31 cellular contexts compared by ENCODE assay signal in the genomic region with DNA sequence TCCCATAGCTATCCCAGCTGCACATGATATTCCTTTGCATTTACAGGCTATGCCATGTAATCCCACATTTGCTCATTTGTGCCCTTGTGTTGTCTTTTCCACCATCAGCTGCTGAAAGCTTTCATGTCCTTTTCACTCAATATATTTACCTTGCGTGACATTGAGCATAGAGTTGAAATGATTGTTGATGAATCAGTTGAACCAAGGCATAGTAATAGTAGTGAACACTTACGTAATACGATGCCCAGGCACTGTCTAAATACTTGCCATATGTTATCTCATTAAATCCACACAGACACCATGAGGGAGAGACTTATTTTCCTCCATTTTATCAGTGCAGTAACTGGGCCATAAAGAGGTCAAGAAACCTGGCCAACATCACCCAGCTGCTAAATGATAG. TPM values are rescaled to one million over a fixed set of nuclear protein-coding genes. Genes with fewer than 3 reads are reported as not detected.
DNase-seq lines count a peak whose midpoint lies in the region; ATAC-seq, FAIRE-seq and TF ChIP-seq lines count a peak whose summit lies in the region.
"Had no signal": no experiment of that assay in that cellular context is flagged by ENCODE, and none has a peak within 500 bp of the region (broad histone marks: within the 10 kb centered on the region; RNA-seq: fewer than 3 reads in every experiment).

No MANE protein-coding gene starts in this region.

- peaks cover 12% of the 10 kb centered on the region for H3K36me3 Mint-ChIP-seq in activated naive CD4-positive, alpha-beta T cell treated with anti-CD3 and anti-CD28 coated beads for 36 hours (ENCODE audit: low read depth)

- POLR2A ChIA-PET in HepG2 (lab: Yijun Ruan, JAX), result interaction anchor here (1.3 to 1.7 kb wide), 2 partner anchors 41 to 67 kb away, joined by 3 to 6 read pairs; partner anchors contain the start of gene CMTR1
- POLR2A ChIA-PET in PC-3 (lab: Charles Lee; ENCODE audit: unreplicated experiment), result no interaction called here

- TF ChIP-seq POLR2A in HepG2 (IDR thresholded peaks at IDR 0.05; ENCODE audit: insufficient read depth in 1 of 2, low read depth in 2 of 2, low read length in 2 of 2) (no peak), right lobe of liver (IDR thresholded peaks at IDR 0.05) (no peak), spleen (IDR thresholded peaks at IDR 0.05) (no peak)

- H3K27ac Mint-ChIP-seq in activated naive CD4-positive, alpha-beta T cell treated with anti-CD3 and anti-CD28 coated beads for 36 hours, result no peak overlapping the region
- H3K27ac Mint-ChIP-seq: activated B cell treated with CpG ODN at 0.5 μM for 24 hours; CD4-positive, alpha-beta T cell; effector memory CD8-positive, alpha-beta T cell; stimulated activated naive CD8-positive, alpha-beta T cell treated with anti-CD3 and anti-CD28 coated beads, Interleukin-15, Interleukin-2, amounts not matched to agents 100 ng/mL and 50 ng/mL, for 24 hours had no signal

- no peak for ATAC-seq in HepG2
- ATAC-seq in right lobe of liver, result no peak
- peak; percentile 37; the same call in 1 of the 2 replicates for ATAC-seq in PC-3
- ATAC-seq: effector memory CD8-positive, alpha-beta T cell; left lung; psoas muscle had no signal

- H3K4me1 ChIP-seq in HepG2 (ENCODE audit: insufficient read depth, low read length), result peaks cover 48% of the 10 kb centered on the region
- H3K4me1 ChIP-seq in right lobe of liver, result no peaks in the 10 kb centered on the region
- H3K4me1 ChIP-seq in PC-3 (ENCODE audit: insufficient read depth, low read length), result peaks cover 31% of the 10 kb centered on the region
- H3K4me1 ChIP-seq in effector memory CD4-positive, alpha-beta T cell (ENCODE audit: control insufficient read depth, insufficient read depth, low read length, poor library complexity, severe bottlenecking), result no peaks in the 10 kb centered on the region
- peaks cover 0 to 20% (median 7%) of the 10 kb centered on the region in 6 donors for H3K4me1 ChIP-seq in spleen
- H3K4me1 ChIP-seq in colonic mucosa, result no peaks in the 10 kb centered on the region

- CTCF ChIA-PET in HepG2 (lab: Yijun Ruan, JAX; ENCODE audit: low intra/inter-chr PET ratio, low total read pairs), result interaction anchor here (2.7 kb wide), 1 partner anchor 15 kb away, joined by 18 read pairs; no protein-coding TSS in a partner anchor
- CTCF ChIA-PET in PC-3 (lab: Charles Lee), result no interaction called here
- CTCF ChIA-PET in activated naive CD4-positive, alpha-beta T cell treated with anti-CD3 and anti-CD28 coated beads for 36 hours (lab: Charles Lee), result interaction anchor here (0.5 to 1.9 kb wide), 5 partner anchors 15 to 320 kb away, joined by 3 to 6 read pairs (median 5); no protein-coding TSS in a partner anchor

- FAIRE-seq in HepG2 (lab: Jason Lieb, UNC), result no peak
- FAIRE-seq: A204.1, colon had no signal

- no peak overlapping the region for H2AFZ ChIP-seq in HepG2 (ENCODE audit: low read length)
- no peak overlapping the region for H2AFZ ChIP-seq in PC-3 (ENCODE audit: low read length)

- H3K27me3 ChIP-seq in HepG2 (ENCODE audit: control insufficient read depth in 1 of 2, insufficient read depth in 2 of 2, low read length in 2 of 2), result no peaks in the 10 kb centered on the region
- H3K27me3 ChIP-seq in right lobe of liver, result no peaks in the 10 kb centered on the region
- H3K27me3 ChIP-seq in PC-3 (ENCODE audit: low read length), result no peaks in the 10 kb centered on the region
- H3K27me3 ChIP-seq in effector memory CD4-positive, alpha-beta T cell (replicated peaks; ENCODE audit: control insufficient read depth, insufficient read depth, low read length, poor library complexity, severe bottlenecking), result no peaks in the 10 kb centered on the region
- no peaks in the 10 kb centered on the region for H3K27me3 ChIP-seq in spleen (replicated peaks in 1 of 7)
- H3K27me3 ChIP-seq in colonic mucosa, result no peaks in the 10 kb centered on the region
- H3K27me3 ChIP-seq: breast epithelium, esophagus muscularis mucosa, left lung, SJCRH30 had no signal

- H4K20me1 ChIP-seq in HepG2 (ENCODE audit: insufficient read depth, low read length) (peaks cover 11% of the 10 kb centered on the region), PC-3 (ENCODE audit: low read length) (0 out of 2 replicates have a peak, but pooled peaks cover 6% of the 10 kb centered on the region)

- H3K9ac ChIP-seq in HepG2 (ENCODE audit: insufficient read depth, low read depth, low read length) (no peak overlapping the region), PC-3 (ENCODE audit: low read length) (no peak overlapping the region), colonic mucosa (ENCODE audit: low read depth in 2 of 2, low read length in 2 of 2) (no peak overlapping the region)

- 89% methylated on average over 3 of the region's 3 CpGs for WGBS in HepG2 (ENCODE audit: low lambda C conversion rate)
- 94% methylated on average over 3 of the region's 3 CpGs for WGBS in right lobe of liver (ENCODE audit: insufficient coverage, low coverage, low lambda C conversion rate, missing lambda C conversion rate)
- WGBS in spleen, 5 donors, result 78 to 99% (median 96%) methylated on average over 3 of the region's 3 CpGs

- peak; percentile 62 for DNase-seq in HepG2 (ENCODE audit: low spot score)
- DNase-seq in right lobe of liver, result no peak
- peak; percentile 32 for DNase-seq in PC-3
- DNase-seq in fibroblast of villous mesenchyme (ENCODE audit: low read depth), result peak; percentile 31
- no peak for DNase-seq in activated naive CD4-positive, alpha-beta T cell treated with anti-CD3 and anti-CD28 coated beads for 36 hours
- no peak for DNase-seq in effector memory CD4-positive, alpha-beta T cell
- DNase-seq in spleen, result no peak
- no peak for DNase-seq in colonic mucosa
- DNase-seq: activated B cell treated with CpG ODN at 0.5 μM for 24 hours; activated CD4-positive, alpha-beta T cell treated with anti-CD3 and anti-CD28 coated beads, Interleukin-2, amount 50 U/mL, for 4 hours; activated naive CD4-positive, alpha-beta T cell treated with Interleukin-2 at 50 U/mL for 16 hours; AML-193; amniotic stem cell; CD4-positive, alpha-beta T cell; effector memory CD8-positive, alpha-beta T cell; EL; hippocampal formation; immature natural killer cell; left lung; mesenchymal stem cell; NCI-H1105 treated with DMSO at 0.1 percent for 48 hours; NCI-H2107; NCI-H510A; psoas muscle; SJCRH30 had no signal

- TF ChIP-seq RAD21 in HepG2 (CRISPR knock-in tag; IDR thresholded peaks at IDR 0.05), result no peak

- H3K4me2 ChIP-seq in HepG2 (ENCODE audit: low read depth, low read length) (no peak overlapping the region), PC-3 (ENCODE audit: low read length) (no peak overlapping the region)

- H3K4me3 ChIP-seq in HepG2 (replicated peaks in 1 of 3; ENCODE audit: insufficient read depth in 1 of 3, low read depth in 2 of 3, low read length in 3 of 3) (no peak overlapping the region), right lobe of liver (no peak overlapping the region), PC-3 (ENCODE audit: low read length) (no peak overlapping the region), fibroblast of villous mesenchyme (ENCODE audit: low read depth, low read length) (no peak overlapping the region), spleen (no peak overlapping the region), colonic mucosa (no peak overlapping the region)
- no peak overlapping the region for H3K4me3 ChIP-seq in effector memory CD4-positive, alpha-beta T cell (ENCODE audit: insufficient read depth, low read depth, low read length, poor library complexity, severe bottlenecking)
- H3K4me3 ChIP-seq: breast epithelium, esophagus muscularis mucosa, left lung, psoas muscle, SJCRH30, thoracic aorta had no signal

- BruUV-seq in HepG2 (replicated peaks; lab: Mats Ljungman, UMichigan) (no TSS peak), PC-3 (replicated peaks; lab: Mats Ljungman, UMichigan) (no TSS peak)

- no peaks in the 10 kb centered on the region for H3K9me2 ChIP-seq in PC-3 (replicated peaks; ENCODE audit: low read length)

- intact Hi-C loops in HepG2 (cut with micrococcal nuclease; ENCODE audit: unreplicated experiment) (no loop called here), right lobe of liver (cut with DNase I) (no loop called here), PC-3 (cut with micrococcal nuclease) (loop anchor here (5.0 kb wide), 1 partner anchor 45 kb away; no protein-coding TSS in a partner anchor), spleen (cut with DNase I; ENCODE audit: low total_unique reads) (no loop called here), colonic mucosa (cut with DNase I) (no loop called here)
- intact Hi-C loops in activated naive CD4-positive, alpha-beta T cell treated with anti-CD3 and anti-CD28 coated beads for 36 hours (cut with micrococcal nuclease), result no loop called here

- TF ChIP-seq EP300 in HepG2 (IDR thresholded peaks at IDR 0.05; ENCODE audit: low read depth in 2 of 2, low read length in 2 of 2) (peak in 1 of 2 experiments; percentile 12; a peak in 1 of 4 replicates), HepG2 (CRISPR knock-in tag; IDR thresholded peaks at IDR 0.05; ENCODE audit: borderline replicate concordance) (no peak)

- H3K36me3 ChIP-seq in HepG2 (replicated peaks in 1 of 2; ENCODE audit: control insufficient read depth in 1 of 2, insufficient read depth in 2 of 2, low read length in 2 of 2) (peaks cover 15 to 58% of the 10 kb centered on the region in 2 experiments), right lobe of liver (peaks cover 0 to 20% (median 3%) of the 10 kb centered on the region in 4 donors), PC-3 (ENCODE audit: low read depth, low read length) (peaks cover 28% of the 10 kb centered on the region; the same call in 1 of the 2 replicates), spleen (peaks cover 0 to 91% (median 31%) of the 10 kb centered on the region in 6 donors), colonic mucosa (no peaks in the 10 kb centered on the region)
- peaks cover 23% of the 10 kb centered on the region for H3K36me3 ChIP-seq in effector memory CD4-positive, alpha-beta T cell (ENCODE audit: control insufficient read depth, insufficient read depth, low read length)
- H3K36me3 ChIP-seq: breast epithelium had no signal

- H3K9me3 ChIP-seq in HepG2 (ENCODE audit: low read length), result no peaks in the 10 kb centered on the region
- H3K9me3 ChIP-seq in right lobe of liver, result no peaks in the 10 kb centered on the region
- no peaks in the 10 kb centered on the region for H3K9me3 ChIP-seq in PC-3 (ENCODE audit: low read length)
- no peaks in the 10 kb centered on the region for H3K9me3 ChIP-seq in effector memory CD4-positive, alpha-beta T cell (ENCODE audit: control insufficient read depth, low read length)
- H3K9me3 ChIP-seq in spleen, result no peaks in the 10 kb centered on the region
- no peaks in the 10 kb centered on the region for H3K9me3 ChIP-seq in colonic mucosa
- H3K9me3 ChIP-seq: breast epithelium, esophagus muscularis mucosa, left lung, psoas muscle, SJCRH30, thoracic aorta had no signal

- no peaks in the 10 kb centered on the region for H3F3A ChIP-seq in PC-3 (ENCODE audit: low read length, unreplicated experiment)

- H3K4me1 Mint-ChIP-seq in activated naive CD4-positive, alpha-beta T cell treated with anti-CD3 and anti-CD28 coated beads for 36 hours (ENCODE audit: low read depth), result no peaks in the 10 kb centered on the region

- in situ Hi-C loops in HepG2 (cut with HindIII; ENCODE audit: extremely low pct_ligation_motif_present, low pct_unique_long_range_greater_than_20kb), result no loop called here

- H3K79me2 ChIP-seq in HepG2 (ENCODE audit: insufficient read depth, low read length), result no peaks in the 10 kb centered on the region
- no peaks in the 10 kb centered on the region for H3K79me2 ChIP-seq in PC-3 (ENCODE audit: low read length)

- no peak overlapping the region for H3K4me3 Mint-ChIP-seq in activated naive CD4-positive, alpha-beta T cell treated with anti-CD3 and anti-CD28 coated beads for 36 hours
- H3K4me3 Mint-ChIP-seq: activated B cell treated with CpG ODN at 0.5 μM for 24 hours; CD4-positive, alpha-beta T cell; effector memory CD8-positive, alpha-beta T cell; immature natural killer cell; stimulated activated naive CD8-positive, alpha-beta T cell treated with anti-CD3 and anti-CD28 coated beads, Interleukin-15, Interleukin-2, amounts not matched to agents 100 ng/mL and 50 ng/mL, for 24 hours had no signal

- H3K27ac ChIP-seq in HepG2 (ENCODE audit: extremely low read length, insufficient read depth, low read length) (no peak overlapping the region), right lobe of liver (no peak overlapping the region), PC-3 (ENCODE audit: low read length) (no peak overlapping the region), spleen (no peak overlapping the region), colonic mucosa (no peak overlapping the region)
- H3K27ac ChIP-seq in effector memory CD4-positive, alpha-beta T cell (ENCODE audit: insufficient read depth, low read length, poor library complexity, severe bottlenecking), result no peak overlapping the region
- H3K27ac ChIP-seq: breast epithelium, left lung, psoas muscle, SJCRH30 had no signal

- H3K9me3 Mint-ChIP-seq in activated naive CD4-positive, alpha-beta T cell treated with anti-CD3 and anti-CD28 coated beads for 36 hours, result no peaks in the 10 kb centered on the region
- H3K9me3 Mint-ChIP-seq: activated B cell treated with CpG ODN at 0.5 μM for 24 hours; CD4-positive, alpha-beta T cell; effector memory CD8-positive, alpha-beta T cell; immature natural killer cell; stimulated activated naive CD8-positive, alpha-beta T cell treated with anti-CD3 and anti-CD28 coated beads, Interleukin-15, Interleukin-2, amounts not matched to agents 100 ng/mL and 50 ng/mL, for 24 hours had no signal

- no peak for TF ChIP-seq CTCF in HepG2 (CRISPR knock-in tag; IDR thresholded peaks at IDR 0.05)
- TF ChIP-seq CTCF in right lobe of liver (IDR thresholded peaks at IDR 0.05), result no peak
- no peak for TF ChIP-seq CTCF in PC-3 (conservative IDR thresholded peaks at IDR 0.05; ENCODE audit: low read depth, low read length)
- no peak for TF ChIP-seq CTCF in fibroblast of villous mesenchyme (IDR thresholded peaks at IDR 0.05; ENCODE audit: insufficient read depth, low read depth, low read length)
- no peak for TF ChIP-seq CTCF in spleen (IDR thresholded peaks at IDR 0.05 in 8 of 11, conservative IDR thresholded peaks at IDR 0.05 in 3 of 11)
- TF ChIP-seq CTCF in colonic mucosa (IDR thresholded peaks at IDR 0.05), result no peak

- no peaks in the 10 kb centered on the region for H3K27me3 Mint-ChIP-seq in activated naive CD4-positive, alpha-beta T cell treated with anti-CD3 and anti-CD28 coated beads for 36 hours (ENCODE audit: low read depth)
- H3K27me3 Mint-ChIP-seq: activated B cell treated with CpG ODN at 0.5 μM for 24 hours; CD4-positive, alpha-beta T cell; effector memory CD8-positive, alpha-beta T cell; stimulated activated naive CD8-positive, alpha-beta T cell treated with anti-CD3 and anti-CD28 coated beads, Interleukin-15, Interleukin-2, amounts not matched to agents 100 ng/mL and 50 ng/mL, for 24 hours had no signal

RNA-seq across cellular contexts. Expression of gene RNF8, which starts 13.1 kb away (rescaled TPM):
- total RNA-seq in HepG2 (2016; rRNA removed; fragmentation: Illumina TruSeq; extraction: Trizol) (47.6 and 65.7 TPM in 2 replicates), right lobe of liver (1 to 10 TPM; 4.3 to 7.1 (median 6.1) TPM), PC-3 (2014; rRNA removed) (20.2 and 28.1 TPM in 2 replicates), fibroblast of villous mesenchyme (19.0 and 22.5 TPM in 2 replicates), spleen (10 to 100 TPM; 11.3 to 15.6 (median 14.1) TPM), colonic mucosa (10 to 100 TPM; 12.2 to 17.3 TPM)
- 16.8 and 18.5 TPM in 2 replicates for total RNA-seq in HepG2 (2016; cell fraction: cytosol; rRNA removed; fragmentation: Illumina TruSeq; extraction: Trizol; ENCODE audit: low read depth)
- total RNA-seq in HepG2 (2016; cell fraction: insoluble cytoplasmic fraction; rRNA removed; fragmentation: Illumina TruSeq; extraction: Trizol), result 50.2 and 62.5 TPM in 2 replicates
- total RNA-seq in HepG2 (2016; cell fraction: membrane; rRNA removed; fragmentation: Illumina TruSeq; extraction: Trizol), result 49.0 and 52.6 TPM in 2 replicates
- total RNA-seq in HepG2 (2016; cell fraction: nucleus; rRNA removed; fragmentation: Illumina TruSeq; extraction: Trizol), result 23.5 and 26.1 TPM in 2 replicates
- polyA plus RNA-seq in HepG2 (2011; rRNA removed) (18.1 and 21.8 TPM in 2 replicates), spleen (10 to 100 TPM in 1 of 3 donors, 1 to 10 TPM in 2; 8.0 to 12.4 (median 9.8) TPM)
- 14.6 and 17.3 TPM in 2 replicates for polyA plus RNA-seq in HepG2 (2011; cell fraction: cytosol; rRNA removed)
- 9.4 and 14.3 TPM in 2 replicates for polyA plus RNA-seq in HepG2 (2011; cell fraction: nucleus; rRNA removed)
- 24.3 and 28.0 TPM in 2 replicates for polyA plus RNA-seq in HepG2 (2012)
- 17.6 and 20.1 TPM in 2 replicates for polyA plus RNA-seq in HepG2 (2016; cell fraction: cytosol; fragmentation: Illumina TruSeq; extraction: Trizol; ENCODE audit: low read depth)
- 63.7 and 63.8 TPM in 2 replicates for polyA plus RNA-seq in HepG2 (2016; cell fraction: insoluble cytoplasmic fraction; fragmentation: Illumina TruSeq; extraction: Trizol; ENCODE audit: low read depth)
- 35.4 and 37.9 TPM in 2 replicates for polyA plus RNA-seq in HepG2 (2016; cell fraction: membrane; fragmentation: Illumina TruSeq; extraction: Trizol; ENCODE audit: low read depth)
- 31.4 and 32.1 TPM in 2 replicates for polyA plus RNA-seq in HepG2 (2016; cell fraction: nucleus; fragmentation: Illumina TruSeq; extraction: Trizol; ENCODE audit: insufficient read depth, low read depth)
- polyA minus RNA-seq in HepG2 (2011; rRNA and poly(A)+ RNA removed; ENCODE audit: low replicate concordance), result 3.9 and 9.7 TPM in 2 replicates
- polyA minus RNA-seq in HepG2 (2011; cell fraction: cytosol; rRNA and poly(A)+ RNA removed), result 11.1 and 11.7 TPM in 2 replicates
- 15.8 and 22.9 TPM in 2 replicates for polyA minus RNA-seq in HepG2 (2011; cell fraction: nucleus; rRNA and poly(A)+ RNA removed)
- total RNA-seq in activated naive CD4-positive, alpha-beta T cell treated with anti-CD3 and anti-CD28 coated beads for 36 hours, result 10 to 100 TPM; 18.6 to 19.4 TPM

Comparison
In these comparisons a context has a peak if more than half of its experiments do, and no peak if none do; other contexts are left out.
1. DNase-seq: peak in HepG2 (single experiment), PC-3 (single experiment) and fibroblast of villous mesenchyme (single experiment); none in right lobe of liver (0 of 3), activated naive CD4-positive, alpha-beta T cell treated with anti-CD3 and anti-CD28 coated beads for 36 hours (single experiment), effector memory CD4-positive, alpha-beta T cell (0 of 3), spleen (single experiment) and colonic mucosa (single experiment).